In the genomic region with DNA sequence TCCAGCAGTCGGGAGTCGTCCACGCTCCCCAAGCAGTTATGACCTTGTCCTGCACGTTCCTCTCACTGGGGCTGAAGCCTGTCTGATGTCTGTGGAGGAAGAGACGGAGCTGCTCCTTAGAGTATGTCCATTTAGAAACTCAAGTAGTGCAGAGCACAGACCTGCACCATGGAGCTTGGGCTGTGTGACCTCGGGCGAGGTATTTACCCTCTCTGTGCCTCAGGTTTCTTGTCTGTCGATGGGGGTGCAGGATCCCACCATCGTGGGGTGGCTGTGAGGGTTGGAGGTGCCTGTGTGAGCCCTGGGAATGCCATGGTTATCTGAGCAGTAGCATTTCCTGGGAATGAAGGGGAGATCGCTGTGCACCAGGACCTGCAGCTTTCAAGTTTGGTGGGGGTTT, we compare ENCODE assay signal across 14 cellular contexts. TPM values are rescaled to one million over a fixed set of nuclear protein-coding genes. Genes with fewer than 3 reads are reported as not detected.
DNase-seq lines count a peak whose midpoint lies in the region; ATAC-seq and TF ChIP-seq lines count a peak whose summit lies in the region.
"Had no signal": no experiment of that assay in that cellular context is flagged by ENCODE, and none has a peak within 500 bp of the region (broad histone marks: within the 10 kb centered on the region; RNA-seq: fewer than 3 reads in every experiment).

No MANE protein-coding gene starts in this region.

- no peak overlapping the region for H3K4me2 ChIP-seq in mesenchymal stem cell (ENCODE audit: low read length, poor library complexity, severe bottlenecking)
- no peak overlapping the region for H3K4me2 ChIP-seq in mesendoderm (ENCODE audit: low read length)

- no peak overlapping the region for H2AK5ac ChIP-seq in mesenchymal stem cell (ENCODE audit: low read length, severe bottlenecking)
- H2AK5ac ChIP-seq in mesendoderm (ENCODE audit: low read length), result no peak overlapping the region

- no peak overlapping the region for H4K5ac ChIP-seq in mesendoderm (ENCODE audit: low read length)

- H3K23ac ChIP-seq in mesenchymal stem cell (ENCODE audit: low read length in 2 of 2) (no peak overlapping the region), mesendoderm (ENCODE audit: low read length) (no peak overlapping the region)

- no peak overlapping the region for H3K4me3 Mint-ChIP-seq in activated naive CD8-positive, alpha-beta T cell treated with anti-CD3 and anti-CD28 coated beads for 36 hours
- no peak overlapping the region for H3K4me3 Mint-ChIP-seq in type B pancreatic cell

- H4K8ac ChIP-seq in mesenchymal stem cell (ENCODE audit: low read length) (peak overlapping the region; percentile 32), mesendoderm (ENCODE audit: low read depth, low read length) (no peak overlapping the region)

- H3K79me2 ChIP-seq in mesendoderm (ENCODE audit: control insufficient read depth, insufficient read depth, low read length), result peaks cover 3% of the 10 kb centered on the region

- no peak for DNase-seq in activated naive CD4-positive, alpha-beta T cell treated with anti-CD3 and anti-CD28 coated beads, Interleukin-2, amount 50 U/mL, for 72 hours (ENCODE audit: low spot score in 2 of 2)
- DNase-seq in activated naive CD4-positive, alpha-beta T cell treated with Interleukin-2 at 50 U/mL for 16 hours, result no peak
- DNase-seq in activated naive CD8-positive, alpha-beta T cell treated with anti-CD3 and anti-CD28 coated beads for 36 hours, result no peak
- DNase-seq in mesenchymal stem cell (no peak), type B pancreatic cell (ENCODE audit: extremely low spot score, unreplicated experiment) (no peak), mesendoderm (no peak), SW480 (ENCODE audit: low spot score) (no peak)
- DNase-seq: central memory CD4-positive, alpha-beta T cell; EL; GOT3; naive thymus-derived CD8-positive, alpha-beta T cell; NCI-H2171 had no signal

- H3K56ac ChIP-seq in mesendoderm (ENCODE audit: low read length), result no peak overlapping the region

- peaks cover 40% of the 10 kb centered on the region for H3K79me1 ChIP-seq in mesenchymal stem cell (replicated peaks; ENCODE audit: low read length, poor library complexity, severe bottlenecking)
- H3K79me1 ChIP-seq in mesendoderm (ENCODE audit: low read length), result peaks cover 4% of the 10 kb centered on the region

- WGBS in mesenchymal stem cell, result 93% methylated on average over 10 of the region's 10 CpGs
- no CpG with 5 or more reads among the region's 10 CpGs for WGBS in mesendoderm (ENCODE audit: extremely low coverage, insufficient coverage, low lambda C conversion rate)

- H3K36me3 ChIP-seq in mesenchymal stem cell (ENCODE audit: control insufficient read depth in 1 of 2, insufficient read depth in 2 of 2, low read depth in 1 of 2, low read length in 2 of 2) (peaks cover 25 to 38% of the 10 kb centered on the region in 2 experiments), mesendoderm (ENCODE audit: control insufficient read depth, insufficient read depth, low read length) (peaks cover 9% of the 10 kb centered on the region)

- no peak for TF ChIP-seq CTCF in type B pancreatic cell (conservative IDR thresholded peaks at IDR 0.05)

- H2BK15ac ChIP-seq in mesenchymal stem cell (ENCODE audit: low read depth, poor library complexity, severe bottlenecking) (no peak overlapping the region), mesendoderm (replicated peaks; ENCODE audit: low read depth) (no peak overlapping the region)

- no peak overlapping the region for H3K18ac ChIP-seq in mesenchymal stem cell (ENCODE audit: low read depth in 1 of 2, low read length in 2 of 2)
- no peak overlapping the region for H3K18ac ChIP-seq in mesendoderm (ENCODE audit: low read length)

- no peak overlapping the region for H3K27ac ChIP-seq in mesenchymal stem cell (ENCODE audit: low read length, poor library complexity, severe bottlenecking)
- H3K27ac ChIP-seq in mesendoderm (ENCODE audit: low read depth, low read length), result no peak overlapping the region

- H3K4me3 ChIP-seq in mesenchymal stem cell (ENCODE audit: insufficient read depth in 1 of 2, low read depth in 1 of 2, low read length in 2 of 2), result no peak overlapping the region
- no peak overlapping the region for H3K4me3 ChIP-seq in mesendoderm (ENCODE audit: low read length)

- H3K4ac ChIP-seq in mesenchymal stem cell (ENCODE audit: low read depth in 1 of 2, low read length in 2 of 2) (peak overlapping the region in 1 of 2 experiments; percentile 47), mesendoderm (ENCODE audit: low read depth, low read length) (no peak overlapping the region)

- H2BK5ac ChIP-seq in mesenchymal stem cell (ENCODE audit: low read depth, low read length, poor library complexity, severe bottlenecking) (no peak overlapping the region), mesendoderm (ENCODE audit: low read length) (no peak overlapping the region)

- H4K91ac ChIP-seq in mesenchymal stem cell (ENCODE audit: low read length), result no peak overlapping the region

- peak overlapping the region; percentile 62 to 98 for H3K27ac Mint-ChIP-seq in activated naive CD4-positive, alpha-beta T cell treated with anti-CD3 and anti-CD28 coated beads, Interleukin-2, amount 50 U/mL, for 72 hours
- peak overlapping the region; percentile 17 for H3K27ac Mint-ChIP-seq in activated naive CD8-positive, alpha-beta T cell treated with anti-CD3 and anti-CD28 coated beads for 36 hours
- peak overlapping the region; percentile 83 for H3K27ac Mint-ChIP-seq in type B pancreatic cell

- no peak overlapping the region for H2BK12ac ChIP-seq in mesenchymal stem cell (ENCODE audit: low read length in 2 of 2)

- peaks cover 0 to 33% of the 10 kb centered on the region in 2 donors for H3K36me3 Mint-ChIP-seq in activated naive CD4-positive, alpha-beta T cell treated with anti-CD3 and anti-CD28 coated beads, Interleukin-2, amount 50 U/mL, for 72 hours
- H3K36me3 Mint-ChIP-seq in activated naive CD8-positive, alpha-beta T cell treated with anti-CD3 and anti-CD28 coated beads for 36 hours, result peaks cover 28% of the 10 kb centered on the region
- H3K36me3 Mint-ChIP-seq in type B pancreatic cell, result peaks cover 7% of the 10 kb centered on the region

- no peaks in the 10 kb centered on the region for H3K27me3 Mint-ChIP-seq in activated naive CD8-positive, alpha-beta T cell treated with anti-CD3 and anti-CD28 coated beads for 36 hours
- no peaks in the 10 kb centered on the region for H3K27me3 Mint-ChIP-seq in type B pancreatic cell
- H3K27me3 Mint-ChIP-seq: naive thymus-derived CD8-positive, alpha-beta T cell had no signal

- no peaks in the 10 kb centered on the region for H3K9me3 Mint-ChIP-seq in activated naive CD4-positive, alpha-beta T cell treated with anti-CD3 and anti-CD28 coated beads, Interleukin-2, amount 50 U/mL, for 72 hours
- no peaks in the 10 kb centered on the region for H3K9me3 Mint-ChIP-seq in activated naive CD8-positive, alpha-beta T cell treated with anti-CD3 and anti-CD28 coated beads for 36 hours
- no peaks in the 10 kb centered on the region for H3K9me3 Mint-ChIP-seq in type B pancreatic cell
- H3K9me3 Mint-ChIP-seq: naive thymus-derived CD8-positive, alpha-beta T cell had no signal

- H3K27me3 ChIP-seq in mesenchymal stem cell (ENCODE audit: control insufficient read depth in 1 of 2, insufficient read depth in 1 of 2, low read length in 2 of 2), result no peaks in the 10 kb centered on the region
- H3K27me3 ChIP-seq in mesendoderm (ENCODE audit: insufficient read depth, low read length, poor library complexity), result no peaks in the 10 kb centered on the region

- H3K4me1 Mint-ChIP-seq in activated naive CD8-positive, alpha-beta T cell treated with anti-CD3 and anti-CD28 coated beads for 36 hours, result peaks cover 25% of the 10 kb centered on the region
- H3K4me1 Mint-ChIP-seq in type B pancreatic cell (ENCODE audit: unreplicated experiment), result no peaks in the 10 kb centered on the region

- H3K4me1 ChIP-seq in mesenchymal stem cell (ENCODE audit: control insufficient read depth, insufficient read depth, low read depth, low read length) (peaks cover 28% of the 10 kb centered on the region), mesendoderm (ENCODE audit: control insufficient read depth, low read depth, low read length) (no peaks in the 10 kb centered on the region)

- H2BK120ac ChIP-seq in mesenchymal stem cell (ENCODE audit: low read depth, low read length), result no peak overlapping the region
- H2BK120ac ChIP-seq in mesendoderm (ENCODE audit: low read depth, low read length), result no peak overlapping the region

- H3K9ac ChIP-seq in mesenchymal stem cell (ENCODE audit: low read length) (no peak overlapping the region), mesendoderm (ENCODE audit: low read length) (no peak overlapping the region)

- no peaks in the 10 kb centered on the region for H3K9me3 ChIP-seq in mesenchymal stem cell (ENCODE audit: control insufficient read depth, low read length)

- H3K14ac ChIP-seq in mesenchymal stem cell (ENCODE audit: low read length in 2 of 2), result no peak overlapping the region

- H2AFZ ChIP-seq in mesenchymal stem cell (ENCODE audit: low read depth, low read length), result no peak overlapping the region

- ATAC-seq in activated naive CD4-positive, alpha-beta T cell treated with anti-CD3 and anti-CD28 coated beads, Interleukin-2, amount 50 U/mL, for 72 hours, result no peak
- no peak for ATAC-seq in GM19397 (IDR thresholded peaks at IDR 0.05; ENCODE audit: unreplicated experiment)
- ATAC-seq: naive thymus-derived CD8-positive, alpha-beta T cell had no signal

RNA-seq across cellular contexts. Expression of gene TRAF2, which starts 14.2 kb away (rescaled TPM):
- total RNA-seq in activated naive CD4-positive, alpha-beta T cell treated with anti-CD3 and anti-CD28 coated beads, Interleukin-2, amount 50 U/mL, for 72 hours, result 10 to 100 TPM; 53.7 to 56.5 TPM
- total RNA-seq in activated naive CD8-positive, alpha-beta T cell treated with anti-CD3 and anti-CD28 coated beads for 36 hours, result 10 to 100 TPM; 38.8 to 45.8 TPM
- 5.3 TPM for polyA plus RNA-seq in mesenchymal stem cell (2013, experiment 1 of 2)
- 4.8 TPM for polyA plus RNA-seq in mesenchymal stem cell (2013, experiment 2 of 2)
- 19.4 and 22.3 TPM in 2 replicates for total RNA-seq in type B pancreatic cell (ENCODE audit: low replicate concordance)
- polyA plus RNA-seq in mesendoderm (2013, experiment 1 of 2), result 16.3 TPM
- polyA plus RNA-seq in mesendoderm (2013, experiment 2 of 2), result 16.3 TPM

RNA-seq across cellular contexts. Expression of gene EDF1, which starts 34.4 kb away (rescaled TPM):
- 100 to 1,000 TPM; 272 to 274 TPM for total RNA-seq in activated naive CD4-positive, alpha-beta T cell treated with anti-CD3 and anti-CD28 coated beads, Interleukin-2, amount 50 U/mL, for 72 hours
- 100 to 1,000 TPM; 276 to 284 TPM for total RNA-seq in activated naive CD8-positive, alpha-beta T cell treated with anti-CD3 and anti-CD28 coated beads for 36 hours
- 391 TPM for polyA plus RNA-seq in mesenchymal stem cell (2013, experiment 1 of 2)
- 389 TPM for polyA plus RNA-seq in mesenchymal stem cell (2013, experiment 2 of 2)
- total RNA-seq in type B pancreatic cell (ENCODE audit: low replicate concordance), result 324 and 342 TPM in 2 replicates
- polyA plus RNA-seq in mesendoderm (2013, experiment 1 of 2), result 332 TPM
- polyA plus RNA-seq in mesendoderm (2013, experiment 2 of 2), result 344 TPM

RNA-seq across cellular contexts. Expression of gene FBXW5, which starts 44.0 kb away (rescaled TPM):
- total RNA-seq in activated naive CD4-positive, alpha-beta T cell treated with anti-CD3 and anti-CD28 coated beads, Interleukin-2, amount 50 U/mL, for 72 hours, result 100 to 1,000 TPM in 1 of 2 donors, 10 to 100 TPM in 1; 66.9 to 107 TPM
- 10 to 100 TPM; 55.6 to 59.3 TPM for total RNA-seq in activated naive CD8-positive, alpha-beta T cell treated with anti-CD3 and anti-CD28 coated beads for 36 hours
- polyA plus RNA-seq in mesenchymal stem cell (2013, experiment 1 of 2), result 58.2 TPM
- 59.5 TPM for polyA plus RNA-seq in mesenchymal stem cell (2013, experiment 2 of 2)
- 82.8 and 110 TPM in 2 replicates for total RNA-seq in type B pancreatic cell (ENCODE audit: low replicate concordance)
- polyA plus RNA-seq in mesendoderm (2013, experiment 1 of 2), result 25.8 TPM
- polyA plus RNA-seq in mesendoderm (2013, experiment 2 of 2), result 26.2 TPM

RNA-seq across cellular contexts. Expression of gene C8G, which starts 44.5 kb away (rescaled TPM):
- total RNA-seq in activated naive CD4-positive, alpha-beta T cell treated with anti-CD3 and anti-CD28 coated beads, Interleukin-2, amount 50 U/mL, for 72 hours, result 1 to 10 TPM; 1.5 to 2.5 TPM
- under 1 TPM in 1 of 2 experiments, not detected in 1; 0.90 TPM for total RNA-seq in activated naive CD8-positive, alpha-beta T cell treated with anti-CD3 and anti-CD28 coated beads for 36 hours
- 0.55 TPM for polyA plus RNA-seq in mesenchymal stem cell (2013, experiment 1 of 2)
- 0.55 TPM for polyA plus RNA-seq in mesenchymal stem cell (2013, experiment 2 of 2)
- 2.8 and 4.1 TPM in 2 replicates for total RNA-seq in type B pancreatic cell (ENCODE audit: low replicate concordance)
- polyA plus RNA-seq in mesendoderm (2013, experiment 1 of 2), result 0.51 TPM
- 0.31 TPM for polyA plus RNA-seq in mesendoderm (2013, experiment 2 of 2)
- total RNA-seq: skeletal muscle tissue had no signal

RNA-seq across cellular contexts. Expression of gene MAMDC4, which starts 48.4 kb away (rescaled TPM):
- total RNA-seq in activated naive CD4-positive, alpha-beta T cell treated with anti-CD3 and anti-CD28 coated beads, Interleukin-2, amount 50 U/mL, for 72 hours, result 10 to 100 TPM; 17.7 to 21.5 TPM
- total RNA-seq in activated naive CD8-positive, alpha-beta T cell treated with anti-CD3 and anti-CD28 coated beads for 36 hours, result 10 to 100 TPM; 10.9 to 12.6 TPM
- 1.6 TPM for polyA plus RNA-seq in mesenchymal stem cell (2013, experiment 1 of 2)
- polyA plus RNA-seq in mesenchymal stem cell (2013, experiment 2 of 2), result 2.1 TPM
- total RNA-seq in type B pancreatic cell (ENCODE audit: low replicate concordance), result 18.4 and 29.1 TPM in 2 replicates
- polyA plus RNA-seq in mesendoderm (2013, experiment 1 of 2), result 2.3 TPM
- 1.9 TPM for polyA plus RNA-seq in mesendoderm (2013, experiment 2 of 2)

Comparison
In these comparisons a context has a peak if more than half of its experiments do, and no peak if none do; other contexts are left out.
1. H3K27ac Mint-ChIP-seq: peak in every context shown above with its lines; median percentile 83 in type B pancreatic cell; 80 in activated naive CD4-positive, alpha-beta T cell treated with anti-CD3 and anti-CD28 coated beads, Interleukin-2, amount 50 U/mL, for 72 hours; 17 in activated naive CD8-positive, alpha-beta T cell treated with anti-CD3 and anti-CD28 coated beads for 36 hours.